1 cellular context compared by ENCODE assay signal in genomic region chr17:50781167-50781566, GRCh38.
TF ChIP-seq lines count a peak whose summit lies in the region.

No MANE protein-coding gene starts in this region.

TF ChIP-seq in IMR-90, 13 proteins besides CTCF, POLR2A, EP300 and RAD21 (continued from another document):
- TF ChIP-seq CHD1 (IDR thresholded peaks at IDR 0.05; ENCODE audit: low read depth, low read length): no peak
- TF ChIP-seq RFX5 (IDR thresholded peaks at IDR 0.05; ENCODE audit: low read depth, low read length): no peak
- no peak for TF ChIP-seq RCOR1 (IDR thresholded peaks at IDR 0.05; ENCODE audit: insufficient replicate concordance, low read length)
- no peak for TF ChIP-seq BHLHE40 (IDR thresholded peaks at IDR 0.05; ENCODE audit: low read depth, low read length)
- TF ChIP-seq ELK1 (IDR thresholded peaks at IDR 0.05; ENCODE audit: borderline replicate concordance, low read depth, low read length): no peak
- no peak for TF ChIP-seq MAFK (IDR thresholded peaks at IDR 0.05; ENCODE audit: low read depth, low read length)
- TF ChIP-seq MXI1 (IDR thresholded peaks at IDR 0.05; ENCODE audit: borderline replicate concordance, low read depth, low read length): no peak
